8 cellular contexts compared by ENCODE assay signal in genomic region chr2:168457177-168457905, GRCh38. TPM values are rescaled to one million over a fixed set of nuclear protein-coding genes. Genes with fewer than 3 reads are reported as not detected.
A peak's percentile ranks its signal among the peaks of the same experiment; 100 is the strongest.
DNase-seq lines count a peak whose midpoint lies in the region; ATAC-seq and TF ChIP-seq lines count a peak whose summit lies in the region.

No MANE protein-coding gene starts in this region.

- no peak for ATAC-seq in activated CD8-positive, alpha-beta T cell treated with anti-CD3 and anti-CD28 coated beads for 36 hours
- no peak for ATAC-seq in HG03135 (IDR thresholded peaks at IDR 0.05; ENCODE audit: unreplicated experiment)

- CTCF ChIA-PET in activated CD8-positive, alpha-beta T cell treated with anti-CD3 and anti-CD28 coated beads for 36 hours (lab: Charles Lee): interaction anchor here (0.9 kb wide), 1 partner anchor 16 kb away, joined by 3 read pairs; no protein-coding TSS in a partner anchor

- TF ChIP-seq CTCF in activated CD8-positive, alpha-beta T cell treated with anti-CD3 and anti-CD28 coated beads for 36 hours (IDR thresholded peaks at IDR 0.05): no peak
- TF ChIP-seq CTCF in stomach (IDR thresholded peaks at IDR 0.05): no peak

- intact Hi-C loops in activated CD8-positive, alpha-beta T cell treated with anti-CD3 and anti-CD28 coated beads for 36 hours (cut with micrococcal nuclease): loop anchor here (5.0 kb wide), 1 partner anchor 35 kb away; no protein-coding TSS in a partner anchor
- intact Hi-C loops in stomach (cut with DNase I; ENCODE audit: low total_unique reads): no loop called here

- peak overlapping the region; percentile 72 for H3K27ac Mint-ChIP-seq in activated CD8-positive, alpha-beta T cell treated with anti-CD3 and anti-CD28 coated beads for 36 hours

- POLR2A ChIA-PET in activated CD8-positive, alpha-beta T cell treated with anti-CD3 and anti-CD28 coated beads for 36 hours (lab: Charles Lee): interaction anchor here (1.0 kb wide), 1 partner anchor 11 kb away, joined by 4 read pairs; no protein-coding TSS in a partner anchor

- peak overlapping the region; percentile 96 for H3K9ac ChIP-seq in ES-I3 (ENCODE audit: low read depth, low read length)
- H3K9ac ChIP-seq in iPS-18a (ENCODE audit: low read length): peak overlapping the region; percentile 80

- H3K36me3 ChIP-seq in ES-I3 (ENCODE audit: insufficient read depth, low read length) (no peaks in the 10 kb centered on the region), H7 (replicated peaks; ENCODE audit: control insufficient read depth, insufficient read depth, low read length) (no peaks in the 10 kb centered on the region), iPS-18a (ENCODE audit: control insufficient read depth, low read depth, low read length) (no peaks in the 10 kb centered on the region), stomach (no peaks in the 10 kb centered on the region)

- no peaks in the 10 kb centered on the region for H3K9me3 Mint-ChIP-seq in activated CD8-positive, alpha-beta T cell treated with anti-CD3 and anti-CD28 coated beads for 36 hours

- peaks cover 42% of the 10 kb centered on the region for H3K4me1 Mint-ChIP-seq in activated CD8-positive, alpha-beta T cell treated with anti-CD3 and anti-CD28 coated beads for 36 hours (ENCODE audit: low read depth)

- no peak for TF ChIP-seq POLR2A in stomach (IDR thresholded peaks at IDR 0.05)

- H3K4me3 ChIP-seq in H7 (ENCODE audit: insufficient read depth, low read depth, low read length) (peak overlapping the region; percentile 94), iPS-18a (ENCODE audit: low read length) (peak overlapping the region; percentile 96), stomach (peak overlapping the region; percentile 76 to 95 (median 94))

- peaks cover 6% of the 10 kb centered on the region for H3K27me3 ChIP-seq in H7 (ENCODE audit: control insufficient read depth, insufficient read depth, low read length)
- peaks cover 22% of the 10 kb centered on the region for H3K27me3 ChIP-seq in iPS-18a (ENCODE audit: control insufficient read depth, insufficient read depth, low read length)
- no peaks in the 10 kb centered on the region for H3K27me3 ChIP-seq in stomach

- H3K27ac ChIP-seq in iPS-18a (ENCODE audit: low read length): no peak overlapping the region
- peak overlapping the region; percentile 87 to 96 (median 90) for H3K27ac ChIP-seq in stomach

- DNase-seq in H7: no peak
- DNase-seq in activated CD8-positive, alpha-beta T cell treated with anti-CD3 and anti-CD28 coated beads for 36 hours: peak; percentile 27
- DNase-seq in stomach: no peak
- no peak for DNase-seq in activated gamma-delta T cell treated with Interleukin-2 at 50 U/mL for 16 hours
- DNase-seq in foreskin melanocyte: no peak

- peaks cover 8% of the 10 kb centered on the region; the same call in 1 of the 2 replicates for H3K4me1 ChIP-seq in ES-I3 (ENCODE audit: insufficient read depth, low read length)
- peaks cover 12% of the 10 kb centered on the region for H3K4me1 ChIP-seq in iPS-18a (ENCODE audit: control insufficient read depth, low read depth, low read length)
- peaks cover 13 to 53% (median 33%) of the 10 kb centered on the region in 4 donors for H3K4me1 ChIP-seq in stomach

- 6 to 10% (median 9%) methylated on average over 19 of the region's 19 CpGs for WGBS in stomach, 5 donors

- H3K4me3 Mint-ChIP-seq in activated CD8-positive, alpha-beta T cell treated with anti-CD3 and anti-CD28 coated beads for 36 hours: no peak overlapping the region

- H3K27me3 Mint-ChIP-seq in activated CD8-positive, alpha-beta T cell treated with anti-CD3 and anti-CD28 coated beads for 36 hours: no peaks in the 10 kb centered on the region

- TF ChIP-seq EP300 in stomach (IDR thresholded peaks at IDR 0.05): no peak

- no peaks in the 10 kb centered on the region for H3K9me3 ChIP-seq in ES-I3 (ENCODE audit: control insufficient read depth, insufficient read depth, low read length)
- no peaks in the 10 kb centered on the region for H3K9me3 ChIP-seq in iPS-18a (ENCODE audit: control insufficient read depth, low read depth, low read length)
- no peaks in the 10 kb centered on the region for H3K9me3 ChIP-seq in stomach

- H3K36me3 Mint-ChIP-seq in activated CD8-positive, alpha-beta T cell treated with anti-CD3 and anti-CD28 coated beads for 36 hours (ENCODE audit: low read depth): peaks cover 20% of the 10 kb centered on the region

RNA-seq across cellular contexts. Expression of gene CERS6, which starts 1.3 kb away (rescaled TPM):
- 13.1 and 14.0 TPM in 2 replicates for total RNA-seq in H7 (2014; rRNA removed; shearing (Covaris generic))
- 10 to 100 TPM; 15.4 to 16.1 TPM for total RNA-seq in activated CD8-positive, alpha-beta T cell treated with anti-CD3 and anti-CD28 coated beads for 36 hours
- 100 to 1,000 TPM in 1 of 5 donors, 10 to 100 TPM in 4; 47.5 to 102 (median 68.3) TPM for total RNA-seq in stomach
- 1 to 10 TPM; 4.0 to 6.6 (median 5.5) TPM for polyA plus RNA-seq in stomach
